ENCODE assay signal across 25 cellular contexts in the genomic region with DNA sequence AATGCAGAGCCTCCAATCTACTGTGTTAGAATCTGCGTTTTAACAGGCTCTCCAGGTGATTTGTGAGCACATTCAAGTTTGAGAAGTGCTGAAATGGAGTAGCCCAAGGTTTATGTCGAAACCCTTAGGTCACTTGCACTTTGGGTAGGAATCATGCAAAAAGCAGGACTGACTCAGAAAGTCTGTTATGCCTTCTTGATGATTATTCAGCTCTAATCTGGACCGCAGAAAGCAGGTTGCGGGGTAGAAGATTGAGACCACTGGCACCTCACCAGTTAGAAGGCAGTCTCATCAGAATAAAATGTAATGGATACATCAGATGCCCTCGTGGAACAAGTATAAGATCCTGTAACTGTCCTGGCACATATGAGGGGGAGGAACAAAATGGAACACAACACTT.
"Had no signal": no experiment of that assay in that cellular context is flagged by ENCODE, and none has a peak within 500 bp of the region (broad histone marks: within the 10 kb centered on the region; RNA-seq: fewer than 3 reads in every experiment).

No MANE protein-coding gene starts in this region.

- H3K36me3 ChIP-seq: ascending aorta, Peyer's patch, SJCRH30 had no signal

- H3K4me3 Mint-ChIP-seq: activated CD8-positive, alpha-beta T cell treated with anti-CD3 and anti-CD28 coated beads, Interleukin-2, amount 10 ng/mL, durations not matched to agents 7 days and 5 days; activated naive CD4-positive, alpha-beta T cell treated with anti-CD3 and anti-CD28 coated beads, Interleukin-2, amount 50 U/mL, for 24 hours; brain; central memory CD8-positive, alpha-beta T cell had no signal

- H3K4me1 Mint-ChIP-seq: activated naive CD4-positive, alpha-beta T cell treated with anti-CD3 and anti-CD28 coated beads, Interleukin-2, amount 50 U/mL, for 24 hours; central memory CD8-positive, alpha-beta T cell had no signal

- H3K4me3 ChIP-seq: ascending aorta, Peyer's patch, SJCRH30 had no signal

- H3K36me3 Mint-ChIP-seq: activated naive CD4-positive, alpha-beta T cell treated with anti-CD3 and anti-CD28 coated beads, Interleukin-2, amount 50 U/mL, for 24 hours had no signal

- ATAC-seq: activated CD4-positive, CD25-positive, alpha-beta regulatory T cell treated with anti-CD3 and anti-CD28 coated beads, Interleukin-2, amount 50 U/mL, for 24 hours; activated CD8-positive, alpha-beta T cell treated with anti-CD3 and anti-CD28 coated beads, Interleukin-2, amount 10 ng/mL, durations not matched to agents 7 days and 5 days had no signal

- H3K27ac Mint-ChIP-seq: activated CD8-positive, alpha-beta T cell treated with anti-CD3 and anti-CD28 coated beads, Interleukin-2, amount 10 ng/mL, durations not matched to agents 7 days and 5 days; activated naive CD4-positive, alpha-beta T cell treated with anti-CD3 and anti-CD28 coated beads, Interleukin-2, amount 50 U/mL, for 24 hours had no signal

- H3K27me3 ChIP-seq: ascending aorta, Peyer's patch, SJCRH30 had no signal

- H3K27me3 Mint-ChIP-seq: activated naive CD4-positive, alpha-beta T cell treated with anti-CD3 and anti-CD28 coated beads, Interleukin-2, amount 50 U/mL, for 24 hours; brain; central memory CD8-positive, alpha-beta T cell had no signal

- H3K27ac ChIP-seq: ascending aorta, Peyer's patch, RWPE1, SJCRH30 had no signal

- H3K4me1 ChIP-seq: ascending aorta, Peyer's patch, SJCRH30 had no signal

- H3K9me3 Mint-ChIP-seq: activated naive CD4-positive, alpha-beta T cell treated with anti-CD3 and anti-CD28 coated beads, Interleukin-2, amount 50 U/mL, for 24 hours had no signal

- H3K9me3 ChIP-seq: ascending aorta, Peyer's patch, SJCRH30, SK-N-SH had no signal

- DNase-seq: activated CD4-positive, alpha-beta T cell treated with anti-CD3 and anti-CD28 coated beads for 4 hours; activated CD8-positive, alpha-beta memory T cell treated with anti-CD3 and anti-CD28 coated beads, Interleukin-2, amount 50 U/mL, for 48 hours; activated CD8-positive, alpha-beta T cell treated with anti-CD3 and anti-CD28 coated beads, Interleukin-2, amount 10 ng/mL, durations not matched to agents 7 days and 5 days; activated effector memory CD4-positive, alpha-beta T cell treated with Interleukin-2 at 50 U/mL for 16 hours; activated naive CD4-positive, alpha-beta T cell; activated T-cell treated with anti-CD3 and anti-CD28 coated beads, Interleukin-2, amount 50 U/mL, for 1 hour; amniotic stem cell; MM.1S; NCI-H1105; NCI-H1436; NCI-H1694 treated with DMSO at 0.1 percent for 48 hours; NCI-H2081; NCI-H446; NCI-H524; Peyer's patch; Right ventricle myocardium superior; SJCRH30; SK-N-SH; T-helper 1 cell had no signal
